ENCODE assay signal across 13 cellular contexts in the genomic region with DNA sequence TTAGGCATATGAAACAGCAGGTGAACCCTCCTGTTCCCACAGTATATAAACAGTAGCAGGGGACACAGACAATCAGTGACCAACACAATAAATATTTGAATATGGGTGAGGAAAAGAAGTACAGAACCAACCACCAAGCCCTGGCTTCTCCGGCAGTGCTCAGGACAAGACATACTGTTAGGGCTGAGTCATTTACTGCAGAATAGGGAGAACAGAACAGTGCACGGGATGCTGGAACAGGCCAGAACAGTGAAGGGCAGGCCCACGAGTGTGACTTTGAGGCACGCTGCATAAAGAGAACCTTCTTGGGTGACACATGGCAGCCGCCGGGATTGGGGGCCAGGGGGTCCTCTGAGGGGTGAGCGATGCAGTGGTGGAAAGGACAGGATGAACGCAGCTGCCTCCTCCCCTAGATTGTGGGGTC.
DNase-seq lines count a peak whose midpoint lies in the region; ATAC-seq and TF ChIP-seq lines count a peak whose summit lies in the region.
"Had no signal": no experiment of that assay in that cellular context is flagged by ENCODE, and none has a peak within 500 bp of the region (broad histone marks: within the 10 kb centered on the region; RNA-seq: fewer than 3 reads in every experiment).

No MANE protein-coding gene starts in this region.

- peak overlapping the region; percentile 81 for H3K27ac ChIP-seq in foreskin keratinocyte
- peak overlapping the region; percentile 12 to 74 (median 46) for H3K27ac ChIP-seq in stomach
- H3K27ac ChIP-seq in left ventricle myocardium inferior (replicated peaks) = no peak overlapping the region
- H3K27ac ChIP-seq: 22Rv1 had no signal

- TF ChIP-seq EP300 in stomach (IDR thresholded peaks at IDR 0.05) = no peak

- H3K4me3 ChIP-seq in stomach (no peak overlapping the region), left ventricle myocardium inferior (no peak overlapping the region)

- H3K4me1 ChIP-seq in foreskin keratinocyte (peaks cover 23% of the 10 kb centered on the region), stomach (peaks cover 44 to 84% (median 60%) of the 10 kb centered on the region in 4 donors), left ventricle myocardium inferior (peaks cover 45% of the 10 kb centered on the region)

- ATAC-seq in foreskin keratinocyte = peak; percentile 81

- H3K9me3 ChIP-seq in stomach (no peaks in the 10 kb centered on the region), left ventricle myocardium inferior (replicated peaks) (no peaks in the 10 kb centered on the region)

- H3K36me3 ChIP-seq in stomach (peaks cover 2 to 25% (median 12%) of the 10 kb centered on the region in 4 donors), left ventricle myocardium inferior (peaks cover 3% of the 10 kb centered on the region)

- H3K27me3 ChIP-seq in foreskin keratinocyte = no peaks in the 10 kb centered on the region
- H3K27me3 ChIP-seq in stomach = no peaks in the 10 kb centered on the region
- H3K27me3 ChIP-seq in left ventricle myocardium inferior (ENCODE audit: low read depth) = no peaks in the 10 kb centered on the region

- TF ChIP-seq CTCF in foreskin keratinocyte (conservative IDR thresholded peaks at IDR 0.05) (no peak), stomach (IDR thresholded peaks at IDR 0.05) (no peak), left ventricle myocardium inferior (IDR thresholded peaks at IDR 0.05; ENCODE audit: borderline replicate concordance) (no peak)

- no peak for TF ChIP-seq POLR2A in stomach (IDR thresholded peaks at IDR 0.05)

- 54 to 67% (median 60%) methylated on average over 6 to 8 of the region's 8 CpGs for WGBS in stomach, 5 donors

- DNase-seq in DMS53 (lab: John Stamatoyannopoulos, UW) = peak; percentile 23
- DNase-seq in DMS53 treated with DMSO at 0.1 percent for 48 hours (lab: John Stamatoyannopoulos, UW; ENCODE audit: unreplicated experiment) = no peak
- peak; percentile 73 for DNase-seq in amniotic epithelial cell (ENCODE audit: low read depth)
- peak; percentile 79 to 85 for DNase-seq in foreskin keratinocyte
- DNase-seq in stomach = peak; percentile 49
- DNase-seq in left ventricle myocardium inferior = no peak
- DNase-seq in HT-29 (ENCODE audit: low spot score) = no peak
- DNase-seq in SIG-M5 (lab: John Stamatoyannopoulos, UW) = no peak
- DNase-seq: activated naive CD8-positive, alpha-beta T cell treated with anti-CD3 and anti-CD28 coated beads, Interleukin-2, amount 10 ng/mL, durations not matched to agents 7 days and 5 days; DND-41; NCI-H1436; stimulated activated naive CD4-positive, alpha-beta T cell treated with Interleukin-2 at 50 U/mL for 16 hours had no signal

- intact Hi-C loops in stomach (cut with DNase I; ENCODE audit: low total_unique reads) (no loop called here), left ventricle myocardium inferior (cut with micrococcal nuclease) (no loop called here)

Comparison
In these comparisons a context has a peak if more than half of its experiments do, and no peak if none do; other contexts are left out.
1. DNase-seq: peak in DMS53 (single experiment), amniotic epithelial cell (single experiment), foreskin keratinocyte (2 of 2) and stomach (single experiment); none in DMS53 treated with DMSO at 0.1 percent for 48 hours (single experiment), left ventricle myocardium inferior (single experiment), HT-29 (single experiment) and SIG-M5 (single experiment).